In the genomic region with DNA sequence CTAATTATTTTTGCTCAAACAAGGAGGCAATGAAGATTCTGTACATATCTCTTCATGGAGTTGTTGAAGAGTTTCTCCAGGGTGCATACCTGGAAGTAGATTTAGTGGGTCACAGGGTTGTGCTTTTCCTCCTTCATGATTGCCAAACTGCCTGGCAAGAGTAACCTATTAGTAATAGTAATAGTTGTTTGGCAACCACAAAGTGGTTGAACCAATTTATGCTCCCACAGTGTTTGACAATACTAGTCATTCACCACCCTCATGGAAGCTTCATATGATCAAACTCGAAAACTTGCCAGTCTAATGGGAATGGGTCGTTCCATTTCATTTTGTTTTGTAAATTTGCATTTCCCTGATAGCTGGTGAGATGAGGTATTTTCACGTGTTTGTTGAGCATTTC, we compare ENCODE assay signal across 20 cellular contexts.
"Had no signal": no experiment of that assay in that cellular context is flagged by ENCODE, and none has a peak within 500 bp of the region (broad histone marks: within the 10 kb centered on the region; RNA-seq: fewer than 3 reads in every experiment).

No MANE protein-coding gene starts in this region.

- DNase-seq: activated naive CD4-positive, alpha-beta T cell; activated naive CD8-positive, alpha-beta T cell treated with anti-CD3 and anti-CD28 coated beads, Interleukin-2, amount 10 ng/mL, durations not matched to agents 7 days and 5 days; activated T-cell treated with anti-CD3 and anti-CD28 coated beads, Interleukin-2, amount 50 U/mL, for 1 hour; amygdala; erythroblast; ovary; stimulated activated CD4-positive, alpha-beta T cell treated with anti-CD3 and anti-CD28 coated beads, Interleukin-4, amount 100 ng/mL, for 24 hours; substantia nigra; T-helper 1 cell; thyroid gland had no signal

- H3K4me1 ChIP-seq: foreskin keratinocyte, prostate gland, right atrium auricular region, thyroid gland had no signal

- H3K4me3 ChIP-seq: cardiac muscle cell, lung, ovary, prostate gland, right atrium auricular region, thyroid gland had no signal

- H3K36me3 Mint-ChIP-seq: natural killer cell treated with Interleukin-12 subunit alpha and Interleukin-12 subunit beta and Interleukin-15 and Interleukin-18, amount 100 ng/mL, for 72 hours; WTC11 had no signal

- ATAC-seq: foreskin keratinocyte; left lobe of liver; natural killer cell treated with Interleukin-12 subunit alpha and Interleukin-12 subunit beta and Interleukin-15 and Interleukin-18, amount 100 ng/mL, for 72 hours; WTC11 had no signal

- H3K36me3 ChIP-seq: cardiac muscle cell, ovary, prostate gland, right atrium auricular region, thyroid gland had no signal

- H3K27ac Mint-ChIP-seq: activated naive CD8-positive, alpha-beta T cell treated with anti-CD3 and anti-CD28 coated beads, Interleukin-2, amount 10 ng/mL, durations not matched to agents 7 days and 5 days; mesothelial cell of epicardium; natural killer cell treated with Interleukin-12 subunit alpha and Interleukin-12 subunit beta and Interleukin-15 and Interleukin-18, amount 100 ng/mL, for 72 hours; stimulated activated naive CD8-positive, alpha-beta T cell treated with anti-CD3 and anti-CD28 coated beads, Interleukin-15, Interleukin-2, amounts not matched to agents 100 ng/mL and 50 ng/mL, for 24 hours; WTC11 had no signal

- H3K9me3 ChIP-seq: ovary, prostate gland, right atrium auricular region, thyroid gland had no signal

- H3K4me3 Mint-ChIP-seq: activated naive CD8-positive, alpha-beta T cell treated with anti-CD3 and anti-CD28 coated beads, Interleukin-2, amount 10 ng/mL, durations not matched to agents 7 days and 5 days; mesothelial cell of epicardium; natural killer cell treated with Interleukin-12 subunit alpha and Interleukin-12 subunit beta and Interleukin-15 and Interleukin-18, amount 100 ng/mL, for 72 hours; stimulated activated naive CD8-positive, alpha-beta T cell treated with anti-CD3 and anti-CD28 coated beads, Interleukin-15, Interleukin-2, amounts not matched to agents 100 ng/mL and 50 ng/mL, for 24 hours; WTC11 had no signal

- H3K9me3 Mint-ChIP-seq: mesothelial cell of epicardium; natural killer cell treated with Interleukin-12 subunit alpha and Interleukin-12 subunit beta and Interleukin-15 and Interleukin-18, amount 100 ng/mL, for 72 hours; stimulated activated naive CD8-positive, alpha-beta T cell treated with anti-CD3 and anti-CD28 coated beads, Interleukin-15, Interleukin-2, amounts not matched to agents 100 ng/mL and 50 ng/mL, for 24 hours had no signal

- H3K27me3 ChIP-seq: ovary, right atrium auricular region, thyroid gland had no signal

- H3K27me3 Mint-ChIP-seq: stimulated activated naive CD8-positive, alpha-beta T cell treated with anti-CD3 and anti-CD28 coated beads, Interleukin-15, Interleukin-2, amounts not matched to agents 100 ng/mL and 50 ng/mL, for 24 hours had no signal

- H3K27ac ChIP-seq: cardiac muscle cell, foreskin keratinocyte, ovary, prostate gland, right atrium auricular region, thyroid gland had no signal
